In the genomic region with DNA sequence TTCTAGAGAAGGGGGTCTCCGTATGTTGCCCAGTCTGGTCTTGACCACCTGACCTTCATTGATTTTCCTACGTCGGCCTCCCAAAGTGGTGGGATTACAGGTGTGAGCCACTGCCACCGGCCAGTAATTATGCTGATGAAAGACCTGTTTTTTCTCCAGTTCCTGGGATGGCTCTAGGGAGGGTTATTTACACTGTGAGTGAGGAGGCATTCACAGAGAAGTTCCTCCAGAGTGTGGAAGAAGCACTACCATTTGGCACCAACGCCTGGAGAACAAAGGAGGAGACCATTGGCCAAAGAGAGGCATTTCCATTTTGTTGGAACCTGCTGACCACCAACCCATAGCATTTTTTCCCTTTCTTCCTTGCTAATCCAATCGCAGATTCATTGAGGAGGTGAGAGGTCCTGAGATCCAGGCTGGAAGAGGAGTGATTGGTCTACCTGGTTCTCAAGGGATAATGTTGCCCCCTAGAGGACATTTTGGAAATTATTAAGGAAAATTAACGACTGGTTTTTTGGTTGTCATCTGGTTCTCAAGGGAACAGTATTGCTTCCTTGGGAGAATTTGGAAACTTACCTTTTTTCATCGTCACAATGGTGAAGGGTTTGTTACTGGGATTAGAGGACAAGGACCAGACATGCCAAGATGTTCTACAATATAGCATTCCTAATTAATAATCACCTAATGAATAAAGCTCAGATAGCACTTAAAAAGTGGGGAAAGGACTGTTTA, we compare ENCODE assay signal across 8 cellular contexts. TPM values are rescaled to one million over a fixed set of nuclear protein-coding genes. Genes with fewer than 3 reads are reported as not detected.
DNase-seq lines count a peak whose midpoint lies in the region; ATAC-seq, FAIRE-seq and TF ChIP-seq lines count a peak whose summit lies in the region.

No MANE protein-coding gene starts in this region.

- H3K27me3 ChIP-seq in gastroesophageal sphincter (no peaks in the 10 kb centered on the region), parathyroid adenoma (ENCODE audit: control insufficient read depth, insufficient read depth, low read length) (no peaks in the 10 kb centered on the region)

- H3K4me2 ChIP-seq in parathyroid adenoma (ENCODE audit: low read length), result no peak overlapping the region

- no peaks in the 10 kb centered on the region for H3K36me3 ChIP-seq in gastroesophageal sphincter
- no peaks in the 10 kb centered on the region for H3K36me3 ChIP-seq in parathyroid adenoma (ENCODE audit: control insufficient read depth, insufficient read depth, low read length)

- H3K4me3 ChIP-seq in gastroesophageal sphincter (no peak overlapping the region), parathyroid adenoma (ENCODE audit: low read depth, low read length) (peak overlapping the region; percentile 16)

- TF ChIP-seq CTCF in VCaP (conservative IDR thresholded peaks at IDR 0.05), result peak; percentile 86
- TF ChIP-seq CTCF in gastroesophageal sphincter (IDR thresholded peaks at IDR 0.05), result peak in 3 of 4 experiments; percentile 79 to 85 (median 82)
- peak; percentile 77 for TF ChIP-seq CTCF in parathyroid adenoma (IDR thresholded peaks at IDR 0.05)

- no peaks in the 10 kb centered on the region for H3K9me3 ChIP-seq in gastroesophageal sphincter
- no peaks in the 10 kb centered on the region for H3K9me3 ChIP-seq in parathyroid adenoma (ENCODE audit: control insufficient read depth, low read length)

- ATAC-seq in gastroesophageal sphincter, result peak; percentile 83
- ATAC-seq in GM19324 (IDR thresholded peaks at IDR 0.05; ENCODE audit: low FRiP score, unreplicated experiment), result no peak
- ATAC-seq in HG03439 (IDR thresholded peaks at IDR 0.05; ENCODE audit: unreplicated experiment), result no peak

- no peaks in the 10 kb centered on the region for H3K79me2 ChIP-seq in parathyroid adenoma

- DNase-seq in Ammon's horn (ENCODE audit: low spot score) (peak; percentile 77), GM19239 (ENCODE audit: insufficient read length, low spot score) (no peak), NCI-H2107 (lab: John Stamatoyannopoulos, UW) (peak; percentile 51)

- no peak for TF ChIP-seq POLR2A in gastroesophageal sphincter (IDR thresholded peaks at IDR 0.05)

- peak; percentile 98 for FAIRE-seq in GM19239 (lab: Jason Lieb, UNC)

- no peak overlapping the region for H3K9ac ChIP-seq in parathyroid adenoma

- peak overlapping the region; percentile 68 for H2AFZ ChIP-seq in parathyroid adenoma

- WGBS in gastroesophageal sphincter (ENCODE audit: low coverage in 1 of 2), 2 donors, result 0 to 28% methylated on average over 2 to 6 of the region's 8 CpGs

- TF ChIP-seq EP300 in gastroesophageal sphincter (IDR thresholded peaks at IDR 0.05), result no peak

- H3K27ac ChIP-seq in VCaP (peak overlapping the region; percentile 45), gastroesophageal sphincter (peak overlapping the region; percentile 68 to 79 (median 72)), parathyroid adenoma (no peak overlapping the region)

- H3K4me1 ChIP-seq in gastroesophageal sphincter (peaks cover 2 to 27% (median 3%) of the 10 kb centered on the region in 3 donors), parathyroid adenoma (no peaks in the 10 kb centered on the region)

RNA-seq across cellular contexts. Expression of gene SAE1, which starts 5.5 kb away (rescaled TPM):
- 100 to 1,000 TPM; 134 to 157 (median 153) TPM for total RNA-seq in gastroesophageal sphincter

RNA-seq across cellular contexts. Expression of gene ZC3H4, which starts 11.5 kb away (rescaled TPM):
- total RNA-seq in gastroesophageal sphincter, result 10 to 100 TPM; 22.5 to 28.7 (median 24.9) TPM
